In genomic region chr6:117558818-117559217, GRCh38 we compare ENCODE assay signal across 2 cellular contexts.
TF ChIP-seq lines count a peak whose summit lies in the region.

No MANE protein-coding gene starts in this region.

TF ChIP-seq in HepG2, 621 proteins besides CTCF, POLR2A, EP300 and RAD21 (continued from another document):
- TF ChIP-seq ZBTB44 (CRISPR knock-in tag; IDR thresholded peaks at IDR 0.05): no peak
- TF ChIP-seq PAF1 (CRISPR knock-in tag; IDR thresholded peaks at IDR 0.05): peak; percentile 81; the same call in 1 of the 2 replicates
- TF ChIP-seq NFIB (CRISPR knock-in tag; IDR thresholded peaks at IDR 0.05; ENCODE audit: borderline replicate concordance): no peak
- TF ChIP-seq KLF16 (CRISPR knock-in tag; IDR thresholded peaks at IDR 0.05): 0 out of 4 replicates have a peak, but pooled peaks of 1 of the 2 experiments have one; percentile 19
- 0 out of 2 replicates have a peak, but pooled peaks have one; percentile 29 for TF ChIP-seq ARID2 (CRISPR knock-in tag; IDR thresholded peaks at IDR 0.05; ENCODE audit: borderline replicate concordance)
- TF ChIP-seq FOXJ3 (CRISPR knock-in tag; IDR thresholded peaks at IDR 0.05; ENCODE audit: borderline replicate concordance): no peak
- 0 out of 2 replicates have a peak, but pooled peaks have one; percentile 38 for TF ChIP-seq THYN1 (CRISPR knock-in tag; IDR thresholded peaks at IDR 0.05; ENCODE audit: borderline replicate concordance, low read depth)
- no peak for TF ChIP-seq ISL2 (CRISPR knock-in tag; IDR thresholded peaks at IDR 0.05)
- TF ChIP-seq FOXK2 (IDR thresholded peaks at IDR 0.05): no peak
- no peak for TF ChIP-seq ZNF766 (CRISPR knock-in tag; IDR thresholded peaks at IDR 0.05; ENCODE audit: borderline replicate concordance)

TF ChIP-seq in WTC11, 78 proteins besides CTCF, POLR2A, EP300 and RAD21 (continued from another document):
- no peak for TF ChIP-seq STAT6 (CRISPR knock-in tag; conservative IDR thresholded peaks at IDR 0.05; ENCODE audit: low read depth)
- TF ChIP-seq KAT7 (CRISPR knock-in tag; IDR thresholded peaks at IDR 0.05; ENCODE audit: borderline replicate concordance): no peak
- no peak for TF ChIP-seq ZBTB21 (CRISPR knock-in tag; IDR thresholded peaks at IDR 0.05; ENCODE audit: borderline replicate concordance)
- no peak for TF ChIP-seq NR3C1 (CRISPR knock-in tag; conservative IDR thresholded peaks at IDR 0.05; ENCODE audit: low read depth)
- no peak for TF ChIP-seq TEAD1 (CRISPR knock-in tag; IDR thresholded peaks at IDR 0.05)
- no peak for TF ChIP-seq SMAD4 (CRISPR knock-in tag; IDR thresholded peaks at IDR 0.05)
- no peak for TF ChIP-seq ESRRA (CRISPR knock-in tag; IDR thresholded peaks at IDR 0.05; ENCODE audit: borderline replicate concordance)
- no peak for TF ChIP-seq AFF4 (CRISPR knock-in tag; IDR thresholded peaks at IDR 0.05; ENCODE audit: borderline replicate concordance)
- TF ChIP-seq OVOL2 (CRISPR knock-in tag; IDR thresholded peaks at IDR 0.05; ENCODE audit: borderline replicate concordance): no peak
- no peak for TF ChIP-seq ELF4 (CRISPR knock-in tag; IDR thresholded peaks at IDR 0.05; ENCODE audit: low read depth)
- no peak for TF ChIP-seq MAX (CRISPR knock-in tag; IDR thresholded peaks at IDR 0.05)
- no peak for TF ChIP-seq FOXJ3 (CRISPR knock-in tag; IDR thresholded peaks at IDR 0.05; ENCODE audit: borderline replicate concordance)
- TF ChIP-seq SP1 (CRISPR knock-in tag; conservative IDR thresholded peaks at IDR 0.05): no peak
- no peak for TF ChIP-seq USF2 (CRISPR knock-in tag; IDR thresholded peaks at IDR 0.05)
- TF ChIP-seq ZNF425 (CRISPR knock-in tag; conservative IDR thresholded peaks at IDR 0.05): no peak
